In genomic region chr18:6482198-6482977, GRCh38 we compare ENCODE assay signal across 8 cellular contexts.
DNase-seq lines count a peak whose midpoint lies in the region; TF ChIP-seq lines count a peak whose summit lies in the region.

No MANE protein-coding gene starts in this region.

- H3K36me3 ChIP-seq in MG63: no peaks in the 10 kb centered on the region

- H3K9me3 Mint-ChIP-seq in brain: peaks cover 0 to 12% (median 2%) of the 10 kb centered on the region in 5 experiments

- no peaks in the 10 kb centered on the region for H3K27me3 ChIP-seq in MG63

- no peaks in the 10 kb centered on the region for H3K36me3 Mint-ChIP-seq in brain

- H3K4me1 Mint-ChIP-seq in brain: peaks cover 33% of the 10 kb centered on the region

- peak; percentile 60 for DNase-seq in Ammon's horn (ENCODE audit: low spot score)
- peak; percentile 40 for DNase-seq in GM19238 (ENCODE audit: insufficient read length, low spot score)
- DNase-seq in MG63: peak; percentile 56
- peak; percentile 26 for DNase-seq in kidney glomerular epithelial cell (lab: John Stamatoyannopoulos, UW)
- peak; percentile 42 for DNase-seq in superior temporal gyrus (ENCODE audit: extremely low spot score)
- DNase-seq in HT-29 (ENCODE audit: low spot score): no peak
- no peak for DNase-seq in effector CD4-positive, alpha-beta T cell

- H3K4me3 ChIP-seq in MG63: no peak overlapping the region

- no peak overlapping the region for H3K27ac Mint-ChIP-seq in brain

- H3K27me3 Mint-ChIP-seq in brain: no peaks in the 10 kb centered on the region

- peak; percentile 72 to 79 for TF ChIP-seq CTCF in brain (conservative IDR thresholded peaks at IDR 0.05)

- no peaks in the 10 kb centered on the region for H3K9me3 ChIP-seq in MG63

- no peak overlapping the region for H3K4me3 Mint-ChIP-seq in brain

Comparison
In these comparisons a context has a peak if more than half of its experiments do, and no peak if none do; other contexts are left out.
1. DNase-seq: peak in Ammon's horn (single experiment), GM19238 (single experiment), MG63 (single experiment), kidney glomerular epithelial cell (single experiment) and superior temporal gyrus (single experiment); none in HT-29 (single experiment) and effector CD4-positive, alpha-beta T cell (single experiment).